Comparison of ENCODE assay signal across 8 cellular contexts in the genomic region with DNA sequence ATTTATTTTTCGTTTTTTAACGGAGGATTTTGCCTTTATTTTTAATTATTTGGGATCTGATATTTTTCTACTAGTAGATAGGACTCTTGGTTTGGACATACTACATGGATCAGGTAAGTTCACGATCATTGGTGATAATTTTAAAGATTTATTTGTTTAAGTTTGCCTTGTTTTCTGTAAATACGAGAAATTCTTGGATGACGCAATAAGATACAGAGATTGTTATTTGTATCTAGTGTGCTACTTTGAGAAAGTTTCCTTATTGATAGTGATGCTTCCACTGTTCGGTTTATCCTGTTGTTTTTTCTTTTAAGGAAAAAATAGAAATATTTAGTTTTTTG. TPM values are rescaled to one million over a fixed set of nuclear protein-coding genes. Genes with fewer than 3 reads are reported as not detected.
DNase-seq lines count a peak whose midpoint lies in the region; ATAC-seq and TF ChIP-seq lines count a peak whose summit lies in the region.

No MANE protein-coding gene starts in this region.

- peaks cover 15% of the 10 kb centered on the region for H3K36me3 ChIP-seq in IMR-90 (ENCODE audit: control insufficient read depth, insufficient read depth, low read length)
- H3K36me3 ChIP-seq in mesenchymal stem cell (ENCODE audit: control insufficient read depth in 1 of 2, insufficient read depth in 2 of 2, low read depth in 1 of 2, low read length in 2 of 2): peaks cover 0 to 62% of the 10 kb centered on the region in 2 experiments

- BruUV-seq in IMR-90 (replicated peaks; lab: Mats Ljungman, UMichigan) (no TSS peak), MCF 10A (replicated peaks; lab: Mats Ljungman, UMichigan) (no TSS peak)

- no peaks in the 10 kb centered on the region for H3K27me3 ChIP-seq in IMR-90 (ENCODE audit: control insufficient read depth, insufficient read depth, low read length)
- no peaks in the 10 kb centered on the region for H3K27me3 ChIP-seq in mesenchymal stem cell (ENCODE audit: control insufficient read depth in 1 of 2, insufficient read depth in 1 of 2, low read length in 2 of 2)

- H3K27me3 Mint-ChIP-seq in MCF 10A (ENCODE audit: insufficient read depth, unreplicated experiment): no peaks in the 10 kb centered on the region

- no peak for ATAC-seq in IMR-90 (ENCODE audit: low read depth)
- no peak for ATAC-seq in GM19035 (IDR thresholded peaks at IDR 0.05; ENCODE audit: unreplicated experiment)

- peak overlapping the region; percentile 80 to 94; a peak in 3 of 4 replicates for H4K8ac ChIP-seq in IMR-90 (ENCODE audit: low read depth in 2 of 2, low read length in 2 of 2)
- H4K8ac ChIP-seq in mesenchymal stem cell (ENCODE audit: low read length): no peak overlapping the region

- peaks cover 9% of the 10 kb centered on the region for H3K9me3 Mint-ChIP-seq in MCF 10A (ENCODE audit: unreplicated experiment)

- dilution Hi-C loops in IMR-90 (cut with HindIII; ENCODE audit: low sequenced_read_pairs, unreplicated experiment): no loop called here

- no peak overlapping the region for H4K91ac ChIP-seq in IMR-90 (ENCODE audit: insufficient read depth, low read depth, low read length)
- H4K91ac ChIP-seq in mesenchymal stem cell (ENCODE audit: low read length): no peak overlapping the region

- H3K9me3 ChIP-seq in IMR-90 (ENCODE audit: control insufficient read depth, insufficient read depth, low read length) (no peaks in the 10 kb centered on the region), mesenchymal stem cell (ENCODE audit: control insufficient read depth, low read length) (no peaks in the 10 kb centered on the region)

- no peak for TF ChIP-seq CTCF in 22Rv1 (IDR thresholded peaks at IDR 0.05)
- no peak for TF ChIP-seq CTCF in IMR-90 (conservative IDR thresholded peaks at IDR 0.05; ENCODE audit: low read depth, low read length)
- no peak for TF ChIP-seq CTCF in MCF 10A (IDR thresholded peaks at IDR 0.05; ENCODE audit: unreplicated experiment)

- no peak overlapping the region for H2AK9ac ChIP-seq in IMR-90 (replicated peaks; ENCODE audit: low read depth, low read length, poor library complexity)

- H3K18ac ChIP-seq in IMR-90 (ENCODE audit: low read depth, low read length) (peak overlapping the region; percentile 45; the same call in 1 of the 2 replicates), mesenchymal stem cell (ENCODE audit: low read depth in 1 of 2, low read length in 2 of 2) (no peak overlapping the region)

- no peak overlapping the region for H2BK120ac ChIP-seq in IMR-90 (ENCODE audit: low read depth, low read length)
- no peak overlapping the region for H2BK120ac ChIP-seq in mesenchymal stem cell (ENCODE audit: low read depth, low read length)

- H3K4ac ChIP-seq in IMR-90 (ENCODE audit: low read depth, low read length): peak overlapping the region; percentile 32; the same call in 1 of the 2 replicates
- no peak overlapping the region for H3K4ac ChIP-seq in mesenchymal stem cell (ENCODE audit: low read depth in 1 of 2, low read length in 2 of 2)

- H3K27ac ChIP-seq in 22Rv1 (peak overlapping the region; percentile 99), IMR-90 (ENCODE audit: insufficient read depth, low read length) (peak overlapping the region; percentile 79; the same call in 1 of the 2 replicates), mesenchymal stem cell (ENCODE audit: low read length, poor library complexity, severe bottlenecking) (peak overlapping the region; percentile 46)

- H2BK12ac ChIP-seq in mesenchymal stem cell (ENCODE audit: low read length in 2 of 2): no peak overlapping the region

- in situ Hi-C loops in IMR-90 (cut with MboI; ENCODE audit: low sequenced_read_pairs): no loop called here

- H3K79me1 ChIP-seq in IMR-90 (ENCODE audit: low read depth in 1 of 2, low read length in 2 of 2) (no peaks in the 10 kb centered on the region), mesenchymal stem cell (replicated peaks; ENCODE audit: low read length, poor library complexity, severe bottlenecking) (no peaks in the 10 kb centered on the region)

- H2BK15ac ChIP-seq in IMR-90 (ENCODE audit: low read depth, low read length) (no peak overlapping the region), mesenchymal stem cell (ENCODE audit: low read depth, poor library complexity, severe bottlenecking) (no peak overlapping the region)

- H2BK5ac ChIP-seq in IMR-90 (ENCODE audit: low read depth, low read length, poor library complexity, severe bottlenecking) (peak overlapping the region; percentile 98), mesenchymal stem cell (ENCODE audit: low read depth, low read length, poor library complexity, severe bottlenecking) (no peak overlapping the region)

- peak overlapping the region; percentile 82 for H3K4me3 ChIP-seq in IMR-90 (ENCODE audit: insufficient read depth, low read depth, low read length)
- H3K4me3 ChIP-seq in mesenchymal stem cell (ENCODE audit: insufficient read depth in 1 of 2, low read depth in 1 of 2, low read length in 2 of 2): peak overlapping the region in 1 of 2 experiments; percentile 92

- H3K4me2 ChIP-seq in IMR-90 (ENCODE audit: low read depth, low read length): peak overlapping the region; percentile 97; the same call in 1 of the 2 replicates
- no peak overlapping the region for H3K4me2 ChIP-seq in mesenchymal stem cell (ENCODE audit: low read length, poor library complexity, severe bottlenecking)

- no peak overlapping the region for H2BK20ac ChIP-seq in IMR-90 (ENCODE audit: low read depth, low read length)

- H2AFZ ChIP-seq in IMR-90 (replicated peaks; ENCODE audit: low read length, poor library complexity) (no peak overlapping the region), mesenchymal stem cell (ENCODE audit: low read depth, low read length) (no peak overlapping the region)

- 0 out of 2 replicates have a peak overlapping the region, but pooled peaks have one; percentile 96 for H3K56ac ChIP-seq in IMR-90 (ENCODE audit: extremely low read depth, insufficient read depth, low read length)

- CTCF ChIA-PET in IMR-90 (lab: Yijun Ruan, JAX): interaction anchor here (1.2 to 1.6 kb wide), 2 partner anchors 12 to 91 kb away, joined by 4 to 7 read pairs; no protein-coding TSS in a partner anchor
- CTCF ChIA-PET in MCF 10A (lab: Yijun Ruan, JAX): interaction anchor here (0.6 to 2.0 kb wide), 9 partner anchors 12 to 957 kb away, joined by 3 to 7 read pairs (median 4); no protein-coding TSS in a partner anchor

- peaks cover 24% of the 10 kb centered on the region for H3K4me1 Mint-ChIP-seq in MCF 10A (ENCODE audit: insufficient read depth, unreplicated experiment)

- peaks cover 9% of the 10 kb centered on the region for H4K20me1 ChIP-seq in IMR-90 (ENCODE audit: insufficient read depth, low read length)

- TF ChIP-seq RAD21 in IMR-90 (IDR thresholded peaks at IDR 0.05; ENCODE audit: low read length): no peak

- WGBS in IMR-90 (ENCODE audit: extremely low coverage in 2 of 2, insufficient read length in 1 of 2), 2 experiments: no CpG with 5 or more reads among the region's 6 CpGs
- 0% methylated on average over 6 of the region's 6 CpGs for WGBS in mesenchymal stem cell

- TF ChIP-seq POLR2A in IMR-90 (IDR thresholded peaks at IDR 0.05; ENCODE audit: low read depth, low read length): no peak

- POLR2A ChIA-PET in IMR-90 (lab: Charles Lee; ENCODE audit: unreplicated experiment): interaction anchor here (0.9 to 3.2 kb wide), 4 partner anchors 12 to 99 kb away, joined by 3 to 25 read pairs (median 8); no protein-coding TSS in a partner anchor
- POLR2A ChIA-PET in MCF 10A (lab: Yijun Ruan, JAX): interaction anchor here (0.6 to 11.6 kb wide), 17 partner anchors 8 to 128 kb away, joined by 3 to 850 read pairs (median 5); no protein-coding TSS in a partner anchor

- peaks cover 2% of the 10 kb centered on the region; the same call in 1 of the 2 replicates for H3K4me1 ChIP-seq in IMR-90 (ENCODE audit: control insufficient read depth, insufficient read depth, low read length)
- H3K4me1 ChIP-seq in mesenchymal stem cell (ENCODE audit: control insufficient read depth, insufficient read depth, low read depth, low read length): peaks cover 1% of the 10 kb centered on the region

- DNase-seq in IMR-90 (no peak), MCF 10A (ENCODE audit: unreplicated experiment) (no peak), mesenchymal stem cell (no peak), NCI-H748 (lab: John Stamatoyannopoulos, UW; ENCODE audit: unreplicated experiment) (no peak), NCI-H1092 treated with DMSO at 0.1 percent for 48 hours (lab: John Stamatoyannopoulos, UW) (no peak), COLO829 (ENCODE audit: low spot score) (no peak)

- H3K36me3 Mint-ChIP-seq in MCF 10A (ENCODE audit: insufficient read depth, unreplicated experiment): peaks cover 98% of the 10 kb centered on the region

- H3K9me1 ChIP-seq in IMR-90 (ENCODE audit: insufficient read depth, low read length): no peaks in the 10 kb centered on the region

- intact Hi-C loops in IMR-90 (cut with micrococcal nuclease) (loop anchor here (1.0 to 2.0 kb wide), 2 partner anchors 15 to 92 kb away; no protein-coding TSS in a partner anchor), MCF 10A (cut with micrococcal nuclease) (loop anchor here (1.0 kb wide), 2 partner anchors 90 to 96 kb away; no protein-coding TSS in a partner anchor)

- no peak overlapping the region for H2AK5ac ChIP-seq in IMR-90 (ENCODE audit: low read depth, low read length)
- H2AK5ac ChIP-seq in mesenchymal stem cell (ENCODE audit: low read length, severe bottlenecking): no peak overlapping the region

- H3K14ac ChIP-seq in IMR-90 (replicated peaks; ENCODE audit: low read depth, low read length): peak overlapping the region; percentile 87
- H3K14ac ChIP-seq in mesenchymal stem cell (ENCODE audit: low read length in 2 of 2): no peak overlapping the region

- H4K5ac ChIP-seq in IMR-90 (ENCODE audit: low read depth, low read length): peak overlapping the region; percentile 28; the same call in 1 of the 2 replicates

- peak overlapping the region; percentile 63; the same call in 1 of the 2 replicates for H3K23ac ChIP-seq in IMR-90 (ENCODE audit: low read depth, low read length)
- no peak overlapping the region for H3K23ac ChIP-seq in mesenchymal stem cell (ENCODE audit: low read length in 2 of 2)

- H3K27ac Mint-ChIP-seq in MCF 10A (ENCODE audit: low read depth, unreplicated experiment): peak overlapping the region; percentile 99

- H3K9ac ChIP-seq in IMR-90 (ENCODE audit: low read depth, low read length) (peak overlapping the region; percentile 99), mesenchymal stem cell (ENCODE audit: low read length) (peak overlapping the region; percentile 100)

- H3K4me3 Mint-ChIP-seq in MCF 10A (ENCODE audit: unreplicated experiment): peak overlapping the region; percentile 91

TF ChIP-seq in IMR-90, 13 proteins besides CTCF, POLR2A, EP300 and RAD21 (continues in another document):
- TF ChIP-seq BHLHE40 (IDR thresholded peaks at IDR 0.05; ENCODE audit: low read depth, low read length) (no peak), CHD1 (IDR thresholded peaks at IDR 0.05; ENCODE audit: low read depth, low read length) (0 out of 2 replicates have a peak, but pooled peaks have one; percentile 23), CEBPB (IDR thresholded peaks at IDR 0.05; ENCODE audit: low read depth, low read length) (peak; percentile 95)

RNA-seq across cellular contexts. Expression of a gene that starts 0.6 kb away (rescaled TPM):
- total RNA-seq in IMR-90 (2012; rRNA removed) (64.7 and 71.4 TPM in 2 replicates), MCF 10A (2022) (129 and 148 TPM in 2 replicates)
- polyA plus RNA-seq in IMR-90 (2012; rRNA removed): 37.8 and 44.9 TPM in 2 replicates
- polyA plus RNA-seq in IMR-90 (2012; cell fraction: cytosol; rRNA removed): 9.0 and 12.0 TPM in 2 replicates
- 54.1 and 206 TPM in 2 replicates for polyA plus RNA-seq in IMR-90 (2012; cell fraction: nucleus; rRNA removed; ENCODE audit: low replicate concordance)
- 52.6 TPM for polyA plus RNA-seq in mesenchymal stem cell (2013, experiment 1 of 2)
- 52.4 TPM for polyA plus RNA-seq in mesenchymal stem cell (2013, experiment 2 of 2)

Comparison
In these comparisons a context has a peak if more than half of its experiments do, and no peak if none do; other contexts are left out.
1. H3K27ac ChIP-seq: peak in every context shown above with its lines; median percentile 99 in 22Rv1; 79 in IMR-90; 46 in mesenchymal stem cell.